Comparison of ENCODE assay signal across 19 cellular contexts in genomic region chr17:45869676-45870341, GRCh38. TPM values are rescaled to one million over a fixed set of nuclear protein-coding genes. Genes with fewer than 3 reads are reported as not detected.
DNase-seq lines count a peak whose midpoint lies in the region; ATAC-seq and TF ChIP-seq lines count a peak whose summit lies in the region.
"Had no signal": no experiment of that assay in that cellular context is flagged by ENCODE, and none has a peak within 500 bp of the region (broad histone marks: within the 10 kb centered on the region; RNA-seq: fewer than 3 reads in every experiment).

No MANE protein-coding gene starts in this region.

- no peak overlapping the region for H2BK5ac ChIP-seq in mesenchymal stem cell (ENCODE audit: low read depth, low read length, poor library complexity, severe bottlenecking)

- H3K27ac ChIP-seq in angular gyrus (ENCODE audit: low read depth, low read length): peak overlapping the region; percentile 48
- H3K27ac ChIP-seq in mesenchymal stem cell (ENCODE audit: low read length, poor library complexity, severe bottlenecking): no peak overlapping the region
- H3K27ac ChIP-seq: A549 had no signal

- POLR2A ChIA-PET in activated CD8-positive, alpha-beta T cell treated with anti-CD3 and anti-CD28 coated beads for 36 hours (lab: Charles Lee): no interaction called here
- POLR2A ChIA-PET in activated CD8-positive, alpha-beta T cell treated with anti-CD3 and anti-CD28 coated beads, Interleukin-2, amount 10 ng/mL, durations not matched to agents 7 days and 5 days (lab: Charles Lee): interaction anchor here (0.7 kb wide), 1 partner anchor 9 kb away, joined by 3 read pairs; no protein-coding TSS in a partner anchor

- H3K4me1 ChIP-seq in mesenchymal stem cell (ENCODE audit: control insufficient read depth, insufficient read depth, low read depth, low read length): no peaks in the 10 kb centered on the region
- H3K4me1 ChIP-seq: A549 had no signal

- no peak overlapping the region for H2BK120ac ChIP-seq in mesenchymal stem cell (ENCODE audit: low read depth, low read length)

- DNase-seq in activated CD8-positive, alpha-beta T cell treated with anti-CD3 and anti-CD28 coated beads for 36 hours: peak; percentile 28
- no peak for DNase-seq in activated CD8-positive, alpha-beta T cell treated with anti-CD3 and anti-CD28 coated beads, Interleukin-2, amount 10 ng/mL, durations not matched to agents 7 days and 5 days
- peak; percentile 23 for DNase-seq in mesenchymal stem cell
- no peak for DNase-seq in mesothelial cell of epicardium (ENCODE audit: low spot score in 2 of 2, unreplicated experiment in 2 of 2)
- no peak for DNase-seq in erythroblast (lab: John Stamatoyannopoulos, UW)
- DNase-seq: Calu3; CD4-positive, CD25-positive, alpha-beta regulatory T cell; DMS79 treated with DMSO at 0.1 percent for 48 hours; GDM1; GOT3; Kasumi-1; NCI-H1417; NCI-H2029; NCI-H524; SHP77 treated with DMSO at 0.1 percent for 48 hours had no signal

- TF ChIP-seq POLR2A in erythroblast (IDR thresholded peaks at IDR 0.05; ENCODE audit: low read length): no peak

- no peak for ATAC-seq in activated CD8-positive, alpha-beta T cell treated with anti-CD3 and anti-CD28 coated beads for 36 hours
- ATAC-seq in activated CD8-positive, alpha-beta T cell treated with anti-CD3 and anti-CD28 coated beads, Interleukin-2, amount 10 ng/mL, durations not matched to agents 7 days and 5 days: no peak
- ATAC-seq in GM21825 (IDR thresholded peaks at IDR 0.05; ENCODE audit: unreplicated experiment) (no peak), GM18519 (IDR thresholded peaks at IDR 0.05; ENCODE audit: low FRiP score, unreplicated experiment) (no peak)
- ATAC-seq: A549 had no signal

- H3K9ac ChIP-seq in mesenchymal stem cell (ENCODE audit: low read length): no peak overlapping the region

- peaks cover 6% of the 10 kb centered on the region for H3K27me3 Mint-ChIP-seq in activated CD8-positive, alpha-beta T cell treated with anti-CD3 and anti-CD28 coated beads for 36 hours
- H3K27me3 Mint-ChIP-seq in activated CD8-positive, alpha-beta T cell treated with anti-CD3 and anti-CD28 coated beads, Interleukin-2, amount 10 ng/mL, durations not matched to agents 7 days and 5 days (ENCODE audit: low read depth): peaks cover 14% of the 10 kb centered on the region
- peaks cover 24% of the 10 kb centered on the region for H3K27me3 Mint-ChIP-seq in mesothelial cell of epicardium (ENCODE audit: low read depth)

- no peak overlapping the region for H3K18ac ChIP-seq in mesenchymal stem cell (ENCODE audit: low read depth in 1 of 2, low read length in 2 of 2)

- H4K8ac ChIP-seq in mesenchymal stem cell (ENCODE audit: low read length): peak overlapping the region; percentile 28

- TF ChIP-seq CTCF in activated CD8-positive, alpha-beta T cell treated with anti-CD3 and anti-CD28 coated beads for 36 hours (IDR thresholded peaks at IDR 0.05): no peak
- TF ChIP-seq CTCF in mesothelial cell of epicardium (IDR thresholded peaks at IDR 0.05; ENCODE audit: unreplicated experiment): no peak

- 48% methylated on average over 13 of the region's 14 CpGs for WGBS in mesenchymal stem cell

- no peak overlapping the region for H3K4me3 ChIP-seq in mesenchymal stem cell (ENCODE audit: insufficient read depth in 1 of 2, low read depth in 1 of 2, low read length in 2 of 2)
- H3K4me3 ChIP-seq: A549 had no signal

- H3K36me3 Mint-ChIP-seq in activated CD8-positive, alpha-beta T cell treated with anti-CD3 and anti-CD28 coated beads for 36 hours (ENCODE audit: low read depth): no peaks in the 10 kb centered on the region
- no peaks in the 10 kb centered on the region for H3K36me3 Mint-ChIP-seq in activated CD8-positive, alpha-beta T cell treated with anti-CD3 and anti-CD28 coated beads, Interleukin-2, amount 10 ng/mL, durations not matched to agents 7 days and 5 days (ENCODE audit: low read depth)
- no peaks in the 10 kb centered on the region for H3K36me3 Mint-ChIP-seq in mesothelial cell of epicardium
- H3K36me3 Mint-ChIP-seq: CD4-positive, CD25-positive, alpha-beta regulatory T cell had no signal

- no peak overlapping the region for H2AFZ ChIP-seq in mesenchymal stem cell (ENCODE audit: low read depth, low read length)

- H3K36me3 ChIP-seq in mesenchymal stem cell (ENCODE audit: control insufficient read depth in 1 of 2, insufficient read depth in 2 of 2, low read depth in 1 of 2, low read length in 2 of 2): no peaks in the 10 kb centered on the region

- no peaks in the 10 kb centered on the region for H3K9me3 ChIP-seq in mesenchymal stem cell (ENCODE audit: control insufficient read depth, low read length)
- H3K9me3 ChIP-seq: A549 had no signal

- no peak overlapping the region for H3K4me3 Mint-ChIP-seq in activated CD8-positive, alpha-beta T cell treated with anti-CD3 and anti-CD28 coated beads for 36 hours
- H3K4me3 Mint-ChIP-seq in activated CD8-positive, alpha-beta T cell treated with anti-CD3 and anti-CD28 coated beads, Interleukin-2, amount 10 ng/mL, durations not matched to agents 7 days and 5 days: no peak overlapping the region
- no peak overlapping the region for H3K4me3 Mint-ChIP-seq in mesothelial cell of epicardium
- H3K4me3 Mint-ChIP-seq: CD4-positive, CD25-positive, alpha-beta regulatory T cell had no signal

- H2BK15ac ChIP-seq in mesenchymal stem cell (ENCODE audit: low read depth, poor library complexity, severe bottlenecking): no peak overlapping the region

- H3K23ac ChIP-seq in mesenchymal stem cell (ENCODE audit: low read length in 2 of 2): peak overlapping the region in 1 of 2 experiments; percentile 91

- intact Hi-C loops in activated CD8-positive, alpha-beta T cell treated with anti-CD3 and anti-CD28 coated beads for 36 hours (cut with micrococcal nuclease): no loop called here

- H2AK5ac ChIP-seq in mesenchymal stem cell (ENCODE audit: low read length, severe bottlenecking): no peak overlapping the region

- no peak overlapping the region for H2BK12ac ChIP-seq in mesenchymal stem cell (ENCODE audit: low read length in 2 of 2)

- H3K27me3 ChIP-seq in mesenchymal stem cell (ENCODE audit: control insufficient read depth in 1 of 2, insufficient read depth in 1 of 2, low read length in 2 of 2): peaks cover 41 to 55% of the 10 kb centered on the region in 2 experiments

- H3K14ac ChIP-seq in mesenchymal stem cell (ENCODE audit: low read length in 2 of 2): peak overlapping the region in 1 of 2 experiments; percentile 76

- H3K4ac ChIP-seq in mesenchymal stem cell (ENCODE audit: low read depth in 1 of 2, low read length in 2 of 2): no peak overlapping the region

- H3K4me1 Mint-ChIP-seq in activated CD8-positive, alpha-beta T cell treated with anti-CD3 and anti-CD28 coated beads for 36 hours (ENCODE audit: low read depth): peaks cover 11% of the 10 kb centered on the region
- H3K4me1 Mint-ChIP-seq in activated CD8-positive, alpha-beta T cell treated with anti-CD3 and anti-CD28 coated beads, Interleukin-2, amount 10 ng/mL, durations not matched to agents 7 days and 5 days (ENCODE audit: low read depth): peaks cover 5% of the 10 kb centered on the region
- peaks cover 8% of the 10 kb centered on the region for H3K4me1 Mint-ChIP-seq in mesothelial cell of epicardium

- H4K91ac ChIP-seq in mesenchymal stem cell (ENCODE audit: low read length): no peak overlapping the region

- no peaks in the 10 kb centered on the region for H3K9me3 Mint-ChIP-seq in activated CD8-positive, alpha-beta T cell treated with anti-CD3 and anti-CD28 coated beads for 36 hours
- H3K9me3 Mint-ChIP-seq in activated CD8-positive, alpha-beta T cell treated with anti-CD3 and anti-CD28 coated beads, Interleukin-2, amount 10 ng/mL, durations not matched to agents 7 days and 5 days (ENCODE audit: insufficient read depth): no peaks in the 10 kb centered on the region
- no peaks in the 10 kb centered on the region for H3K9me3 Mint-ChIP-seq in mesothelial cell of epicardium
- H3K9me3 Mint-ChIP-seq: CD4-positive, CD25-positive, alpha-beta regulatory T cell had no signal

- no peaks in the 10 kb centered on the region for H3K79me1 ChIP-seq in mesenchymal stem cell (replicated peaks; ENCODE audit: low read length, poor library complexity, severe bottlenecking)

- CTCF ChIA-PET in activated CD8-positive, alpha-beta T cell treated with anti-CD3 and anti-CD28 coated beads for 36 hours (lab: Charles Lee): interaction anchor here (1.1 to 1.3 kb wide), 3 partner anchors 19 to 277 kb away, joined by 3 to 5 read pairs (median 3); no protein-coding TSS in a partner anchor
- CTCF ChIA-PET in activated CD8-positive, alpha-beta T cell treated with anti-CD3 and anti-CD28 coated beads, Interleukin-2, amount 10 ng/mL, durations not matched to agents 7 days and 5 days (lab: Charles Lee): no interaction called here

- H3K27ac Mint-ChIP-seq in activated CD8-positive, alpha-beta T cell treated with anti-CD3 and anti-CD28 coated beads for 36 hours: no peak overlapping the region
- H3K27ac Mint-ChIP-seq in activated CD8-positive, alpha-beta T cell treated with anti-CD3 and anti-CD28 coated beads, Interleukin-2, amount 10 ng/mL, durations not matched to agents 7 days and 5 days: no peak overlapping the region
- no peak overlapping the region for H3K27ac Mint-ChIP-seq in mesothelial cell of epicardium
- H3K27ac Mint-ChIP-seq: CD4-positive, CD25-positive, alpha-beta regulatory T cell had no signal

- no peak overlapping the region for H3K4me2 ChIP-seq in mesenchymal stem cell (ENCODE audit: low read length, poor library complexity, severe bottlenecking)
- H3K4me2 ChIP-seq: A549 had no signal

RNA-seq across cellular contexts. Expression of gene MAPT, which starts 24.5 kb away (rescaled TPM):
- total RNA-seq in activated CD8-positive, alpha-beta T cell treated with anti-CD3 and anti-CD28 coated beads for 36 hours: 1 to 10 TPM; 1.3 to 1.4 TPM
- total RNA-seq in activated CD8-positive, alpha-beta T cell treated with anti-CD3 and anti-CD28 coated beads, Interleukin-2, amount 10 ng/mL, durations not matched to agents 7 days and 5 days: under 1 TPM in 1 of 2 experiments, not detected in 1; 0.11 TPM
- polyA plus RNA-seq in mesenchymal stem cell (2013, experiment 1 of 2): 3.7 TPM
- polyA plus RNA-seq in mesenchymal stem cell (2013, experiment 2 of 2): 3.1 TPM
- total RNA-seq in mesothelial cell of epicardium: 2.5 to 3.1 TPM (median 2.8 TPM) in 3 replicates

RNA-seq across cellular contexts. Expression of gene SPPL2C, which starts 25.1 kb away (rescaled TPM):
- total RNA-seq in activated CD8-positive, alpha-beta T cell treated with anti-CD3 and anti-CD28 coated beads for 36 hours: not detected
- total RNA-seq in activated CD8-positive, alpha-beta T cell treated with anti-CD3 and anti-CD28 coated beads, Interleukin-2, amount 10 ng/mL, durations not matched to agents 7 days and 5 days: not detected
- not detected for polyA plus RNA-seq in mesenchymal stem cell (2013, experiment 1 of 2)
- not detected for polyA plus RNA-seq in mesenchymal stem cell (2013, experiment 2 of 2)
- not detected in 3 replicates for total RNA-seq in mesothelial cell of epicardium
- total RNA-seq: Calu3; CD4-positive, CD25-positive, alpha-beta regulatory T cell had no signal
- polyA plus RNA-seq: A549; CD4-positive, CD25-positive, alpha-beta regulatory T cell had no signal

Comparison
In these comparisons a context has a peak if more than half of its experiments do, and no peak if none do; other contexts are left out.
1. DNase-seq: peak in activated CD8-positive, alpha-beta T cell treated with anti-CD3 and anti-CD28 coated beads for 36 hours (single experiment) and mesenchymal stem cell (single experiment); none in activated CD8-positive, alpha-beta T cell treated with anti-CD3 and anti-CD28 coated beads, Interleukin-2, amount 10 ng/mL, durations not matched to agents 7 days and 5 days (single experiment), mesothelial cell of epicardium (0 of 2) and erythroblast (0 of 2).